14 cellular contexts compared by ENCODE assay signal in the genomic region with DNA sequence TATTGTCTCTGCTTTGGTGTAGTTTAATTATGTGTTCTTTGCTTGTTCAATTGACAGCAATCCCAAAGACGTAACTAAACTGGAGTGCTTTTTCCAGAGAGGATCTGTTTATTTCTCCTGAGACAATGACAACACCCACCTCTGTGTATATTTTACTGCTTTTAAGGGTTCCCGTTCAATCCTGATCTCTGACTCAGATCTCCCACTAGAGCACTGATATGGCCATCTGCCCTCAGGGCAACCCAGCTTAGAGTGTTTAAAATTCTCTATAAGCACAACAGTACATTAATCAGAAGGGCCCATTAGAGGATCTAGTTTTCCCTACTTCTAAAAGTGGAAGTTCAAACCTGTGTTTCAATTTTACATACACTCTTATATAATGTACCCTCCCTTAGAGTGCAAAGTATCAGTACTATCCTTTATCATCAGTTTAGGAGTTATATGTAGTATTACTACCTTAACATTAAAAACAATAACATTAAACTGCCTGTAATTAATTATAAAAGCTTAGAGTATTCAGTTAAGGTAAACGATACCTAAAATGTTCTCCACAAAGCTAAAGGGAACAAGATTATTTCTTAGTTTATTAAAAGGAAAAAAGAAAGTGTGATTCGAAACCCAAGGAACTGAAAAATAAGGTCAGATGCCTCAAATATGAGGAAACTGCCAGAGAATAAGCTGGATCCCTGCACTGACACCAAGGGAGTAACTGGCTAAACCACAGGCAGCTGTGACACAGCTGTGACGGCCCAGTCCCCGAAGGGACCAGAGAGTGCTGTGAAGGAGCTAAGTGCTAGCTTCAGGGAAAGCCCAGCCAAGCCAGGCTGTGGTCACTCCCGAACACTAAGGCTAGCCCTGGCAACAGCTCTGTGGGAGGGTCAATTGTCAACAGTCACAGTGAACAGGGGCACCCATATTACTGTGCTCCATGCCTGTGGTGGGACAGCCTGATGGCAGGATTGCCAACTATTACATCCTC. TPM values are rescaled to one million over a fixed set of nuclear protein-coding genes. Genes with fewer than 3 reads are reported as not detected.
DNase-seq lines count a peak whose midpoint lies in the region; ATAC-seq, FAIRE-seq and TF ChIP-seq lines count a peak whose summit lies in the region.
"Had no signal": no experiment of that assay in that cellular context is flagged by ENCODE, and none has a peak within 500 bp of the region (broad histone marks: within the 10 kb centered on the region; RNA-seq: fewer than 3 reads in every experiment).

No MANE protein-coding gene starts in this region.

- H3K36me3 Mint-ChIP-seq in astrocyte (ENCODE audit: low read depth, unreplicated experiment), result peaks cover 11% of the 10 kb centered on the region

- H2AFZ ChIP-seq in ACC112 (ENCODE audit: low read length, unreplicated experiment), result no peak overlapping the region
- H2AFZ ChIP-seq in astrocyte (ENCODE audit: low read depth, low read length), result no peak overlapping the region

- TF ChIP-seq CTCF in astrocyte (IDR thresholded peaks at IDR 0.05; ENCODE audit: insufficient read depth, low read depth, low read length) (no peak), Peyer's patch (IDR thresholded peaks at IDR 0.05) (no peak), RWPE1 (conservative IDR thresholded peaks at IDR 0.05; ENCODE audit: low read depth) (no peak)

- H3K27ac ChIP-seq in ACC112 (ENCODE audit: low read depth, low read length) (peak overlapping the region; percentile 66), astrocyte (ENCODE audit: low read depth, low read length) (no peak overlapping the region), Peyer's patch (no peak overlapping the region), RWPE1 (no peak overlapping the region; the same call in 1 of the 2 replicates)

- no peak for FAIRE-seq in astrocyte (lab: Jason Lieb, UNC)

- peak overlapping the region; percentile 50 for H3K4me3 Mint-ChIP-seq in astrocyte (ENCODE audit: unreplicated experiment)
- H3K4me3 Mint-ChIP-seq: WTC11 had no signal

- no peaks in the 10 kb centered on the region for H3K9me3 Mint-ChIP-seq in astrocyte (ENCODE audit: unreplicated experiment)
- H3K9me3 Mint-ChIP-seq: activated T-helper 2 cell treated with anti-CD3 and anti-CD28 coated beads, Interferon-gamma antibody, Interleukin-2, Interleukin-4, amounts not matched to agents 10 μg/mL and 5 μg/mL and 100 μg/mL, durations not matched to agents 14 hours and 24 hours and 36 hours; WTC11 had no signal

- H3K9me3 ChIP-seq in astrocyte (ENCODE audit: insufficient read depth, low read depth, low read length) (no peaks in the 10 kb centered on the region), Peyer's patch (no peaks in the 10 kb centered on the region)

- H4K20me1 ChIP-seq in astrocyte (ENCODE audit: insufficient read depth, low read length), result peaks cover 40% of the 10 kb centered on the region

- H3K27me3 ChIP-seq in ACC112 (ENCODE audit: insufficient read depth, low read length), result no peaks in the 10 kb centered on the region
- no peaks in the 10 kb centered on the region for H3K27me3 ChIP-seq in astrocyte (ENCODE audit: insufficient read depth, low read length)
- H3K27me3 ChIP-seq in Peyer's patch, result no peaks in the 10 kb centered on the region

- H3K4me1 ChIP-seq in ACC112 (ENCODE audit: control insufficient read depth, insufficient read depth, low read length, unreplicated experiment), result peaks cover 4% of the 10 kb centered on the region
- H3K4me1 ChIP-seq in astrocyte (ENCODE audit: insufficient read depth, low read length), result peaks cover 5% of the 10 kb centered on the region
- H3K4me1 ChIP-seq in Peyer's patch, result no peaks in the 10 kb centered on the region

- peaks cover 8% of the 10 kb centered on the region for H3K4me1 Mint-ChIP-seq in astrocyte (ENCODE audit: low read depth, unreplicated experiment)
- H3K4me1 Mint-ChIP-seq: WTC11 had no signal

- no peaks in the 10 kb centered on the region for H3K27me3 Mint-ChIP-seq in astrocyte (ENCODE audit: low read depth, unreplicated experiment)

- H3K4me3 ChIP-seq in ACC112 (ENCODE audit: low read depth, low read length) (no peak overlapping the region), astrocyte (ENCODE audit: insufficient read depth, low read depth, low read length) (no peak overlapping the region), Peyer's patch (no peak overlapping the region)

- H3K4me2 ChIP-seq in astrocyte (ENCODE audit: low read length), result no peak overlapping the region

- peak; percentile 40 for DNase-seq in GM04503 (ENCODE audit: low read depth)
- DNase-seq in astrocyte (ENCODE audit: low read depth), result peak; percentile 41
- DNase-seq in islet precursor cell, result peak; percentile 90
- no peak for DNase-seq in Peyer's patch
- no peak for DNase-seq in RWPE1 (ENCODE audit: low spot score)
- DNase-seq in SIG-M5 (lab: John Stamatoyannopoulos, UW), result no peak
- DNase-seq: cerebellar nuclear complex; NCI-H524; stimulated activated CD4-positive, alpha-beta T cell treated with anti-CD3 and anti-CD28 coated beads, Interleukin-15, amount 100 ng/mL, for 24 hours; stimulated activated CD8-positive, alpha-beta memory T cell treated with anti-CD3 and anti-CD28 coated beads, Interleukin-4, amount 100 ng/mL, for 48 hours had no signal

- H3K27ac Mint-ChIP-seq in astrocyte (ENCODE audit: unreplicated experiment), result peak overlapping the region; percentile 42
- H3K27ac Mint-ChIP-seq: WTC11 had no signal

- peaks cover 4% of the 10 kb centered on the region; the same call in 1 of the 2 replicates for H3K36me3 ChIP-seq in ACC112 (ENCODE audit: insufficient read depth, low read length)
- peaks cover 38% of the 10 kb centered on the region for H3K36me3 ChIP-seq in astrocyte (ENCODE audit: insufficient read depth, low read length)
- H3K36me3 ChIP-seq in Peyer's patch, result peaks cover 0 to 75% (median 2%) of the 10 kb centered on the region in 3 donors

- no peak overlapping the region for H3K9ac ChIP-seq in astrocyte (ENCODE audit: low read length)

- CTCF ChIA-PET in RWPE1 (lab: Yijun Ruan, JAX), result no interaction called here

- TF ChIP-seq POLR2A in Peyer's patch (IDR thresholded peaks at IDR 0.05), result no peak

- ATAC-seq in HG02678 (IDR thresholded peaks at IDR 0.05; ENCODE audit: unreplicated experiment), result no peak
- ATAC-seq: WTC11 had no signal

- H3K79me2 ChIP-seq in ACC112 (ENCODE audit: control insufficient read depth, insufficient read depth, low read length, unreplicated experiment), result no peaks in the 10 kb centered on the region
- H3K79me2 ChIP-seq in astrocyte (ENCODE audit: insufficient read depth, low read length), result peaks cover 2% of the 10 kb centered on the region

- POLR2A ChIA-PET in RWPE1 (lab: Yijun Ruan, JAX; ENCODE audit: low non-redundant PET), result no interaction called here

RNA-seq across cellular contexts. Expression of gene UFD1, which starts 15.2 kb away (rescaled TPM):
- total RNA-seq in astrocyte, result 92.7 and 105 TPM in 2 replicates
- 10 to 100 TPM; 39.2 to 74.3 (median 43.5) TPM for total RNA-seq in Peyer's patch

RNA-seq across cellular contexts. Expression of gene CDC45, which starts 15.9 kb away (rescaled TPM):
- total RNA-seq in astrocyte (1.3 and 2.1 TPM in 2 replicates), Peyer's patch (10 to 100 TPM in 1 of 4 donors, 1 to 10 TPM in 2, not detected in 1; 3.2 to 28.9 (median 7.5) TPM)

RNA-seq across cellular contexts. Expression of gene C22orf39, which starts 16.3 kb away (rescaled TPM):
- total RNA-seq in astrocyte, result 11.9 and 14.5 TPM in 2 replicates
- total RNA-seq in Peyer's patch, result 10 to 100 TPM; 46.8 to 47.9 (median 47.1) TPM

RNA-seq across cellular contexts. Expression of gene MRPL40, which starts 31.4 kb away (rescaled TPM):
- total RNA-seq in astrocyte (34.7 and 36.9 TPM in 2 replicates), Peyer's patch (10 to 100 TPM in 2 of 4 donors, 1 to 10 TPM in 2; 7.0 to 27.2 (median 10.2) TPM)

RNA-seq across cellular contexts. Expression of gene HIRA, which starts 32.2 kb away (rescaled TPM):
- 31.1 and 31.4 TPM in 2 replicates for total RNA-seq in astrocyte
- total RNA-seq in Peyer's patch, result 100 to 1,000 TPM in 1 of 4 donors, 10 to 100 TPM in 3; 24.9 to 104 (median 31.8) TPM

Comparison
In these comparisons a context has a peak if more than half of its experiments do, and no peak if none do; other contexts are left out.
1. DNase-seq: peak in GM04503 (single experiment), astrocyte (single experiment) and islet precursor cell (single experiment); none in Peyer's patch (0 of 3), RWPE1 (single experiment) and SIG-M5 (single experiment).